Comparison of ENCODE assay signal across 9 cellular contexts in genomic region chr4:86452323-86452995, GRCh38.
A peak's percentile ranks its signal among the peaks of the same experiment; 100 is the strongest.
DNase-seq lines count a peak whose midpoint lies in the region; ATAC-seq and TF ChIP-seq lines count a peak whose summit lies in the region.
"Had no signal": no experiment of that assay in that cellular context is flagged by ENCODE, and none has a peak within 500 bp of the region (broad histone marks: within the 10 kb centered on the region; RNA-seq: fewer than 3 reads in every experiment).

No MANE protein-coding gene starts in this region.

- H3K9me3 Mint-ChIP-seq in Caco-2 (ENCODE audit: unreplicated experiment): no peaks in the 10 kb centered on the region

- H3K36me3 Mint-ChIP-seq in Caco-2 (ENCODE audit: insufficient read depth, unreplicated experiment): no peaks in the 10 kb centered on the region

- no peak for TF ChIP-seq CTCF in Caco-2 (IDR thresholded peaks at IDR 0.05; ENCODE audit: insufficient read depth in 1 of 2, low read depth in 1 of 2, low read length in 1 of 2, severe bottlenecking in 1 of 2, unreplicated experiment in 1 of 2)

- H3K79me1 ChIP-seq in trophoblast cell (ENCODE audit: low read length): peaks cover 9% of the 10 kb centered on the region

- no peaks in the 10 kb centered on the region for H3K9me2 ChIP-seq in GM23248 (ENCODE audit: insufficient read depth)

- peaks cover 1% of the 10 kb centered on the region for H3K27me3 Mint-ChIP-seq in Caco-2 (ENCODE audit: insufficient read depth, unreplicated experiment)

- POLR2A ChIA-PET in Caco-2 (lab: Charles Lee): no interaction called here

- no peaks in the 10 kb centered on the region for H3K36me3 ChIP-seq in Caco-2 (ENCODE audit: control insufficient read depth, insufficient read depth, low read length)
- no peaks in the 10 kb centered on the region for H3K36me3 ChIP-seq in SJCRH30
- H3K36me3 ChIP-seq in trophoblast cell (ENCODE audit: control insufficient read depth in 1 of 2, insufficient read depth in 2 of 2, low read length in 2 of 2): no peaks in the 10 kb centered on the region
- no peaks in the 10 kb centered on the region for H3K36me3 ChIP-seq in GM23248 (ENCODE audit: low read depth)

- intact Hi-C loops in Caco-2 (cut with micrococcal nuclease; ENCODE audit: unreplicated experiment) (no loop called here), Right ventricle myocardium superior (cut with DNase I) (no loop called here)

- peak; percentile 83 for ATAC-seq in Right ventricle myocardium superior (ENCODE audit: poor library complexity)
- no peak for ATAC-seq in stimulated activated naive CD8-positive, alpha-beta T cell treated with anti-CD3 and anti-CD28 coated beads, Interleukin-15, Interleukin-2, amounts not matched to agents 100 U/mL and 50 U/mL, for 24 hours

- H2BK120ac ChIP-seq in trophoblast cell (ENCODE audit: insufficient read depth, low read length, poor library complexity): peak overlapping the region; percentile 61

- H3K27ac ChIP-seq in SJCRH30 (peak overlapping the region; percentile 88), trophoblast cell (ENCODE audit: low read depth, low read length) (peak overlapping the region; percentile 32), GM23248 (no peak overlapping the region)

- H3K4me2 ChIP-seq in trophoblast cell (ENCODE audit: low read length) (no peak overlapping the region), GM23248 (ENCODE audit: unreplicated experiment) (no peak overlapping the region)

- no TSS peak for BruUV-seq in Caco-2 (replicated peaks; lab: Mats Ljungman, UMichigan)

- no peak overlapping the region for H3K23ac ChIP-seq in trophoblast cell (ENCODE audit: low read length)

- no peak overlapping the region for H2AK5ac ChIP-seq in trophoblast cell (ENCODE audit: low read length)

- H3K9ac ChIP-seq in trophoblast cell (ENCODE audit: low read length): no peak overlapping the region
- no peak overlapping the region for H3K9ac ChIP-seq in GM23248

- H3F3A ChIP-seq in GM23248 (ENCODE audit: insufficient read depth): no peaks in the 10 kb centered on the region

- in situ Hi-C loops in GM23248 (cut with MboI): no loop called here

- peaks cover 16% of the 10 kb centered on the region for H3K4me1 Mint-ChIP-seq in Caco-2 (ENCODE audit: low read depth, unreplicated experiment)

- peak overlapping the region; percentile 3 for H3K18ac ChIP-seq in trophoblast cell (ENCODE audit: low read length)

- H3K79me2 ChIP-seq in trophoblast cell (ENCODE audit: control insufficient read depth, insufficient read depth, low read length, poor library complexity) (no peaks in the 10 kb centered on the region), GM23248 (ENCODE audit: insufficient read depth) (no peaks in the 10 kb centered on the region)

- peak overlapping the region; percentile 74 for H2AFZ ChIP-seq in trophoblast cell (ENCODE audit: insufficient read depth, low read length, poor library complexity)
- H2AFZ ChIP-seq in GM23248: no peak overlapping the region

- no peak overlapping the region for H3K4ac ChIP-seq in trophoblast cell (ENCODE audit: low read depth, low read length)

- no peak overlapping the region for H4K12ac ChIP-seq in trophoblast cell (ENCODE audit: low read depth, low read length)

- H3K4me1 ChIP-seq in Caco-2 (no peaks in the 10 kb centered on the region), SJCRH30 (peaks cover 41% of the 10 kb centered on the region), trophoblast cell (ENCODE audit: control insufficient read depth in 1 of 2, insufficient read depth in 2 of 2, low read length in 2 of 2) (peaks cover 17 to 26% of the 10 kb centered on the region in 2 experiments), GM23248 (ENCODE audit: insufficient read depth) (peaks cover 7% of the 10 kb centered on the region; the same call in 1 of the 2 replicates)

- WGBS in trophoblast cell (ENCODE audit: extremely low coverage, insufficient coverage, insufficient read length): 100% methylated on average over 2 of the region's 13 CpGs
- 80 to 85% methylated on average over 13 of the region's 13 CpGs for WGBS in GM23248 (ENCODE audit: low coverage in 1 of 2, low lambda C conversion rate in 2 of 2, missing lambda C conversion rate in 2 of 2), 2 experiments

- no peak for DNase-seq in Caco-2
- peak; percentile 58 to 68 for DNase-seq in SJCRH30
- no peak for DNase-seq in Right ventricle myocardium superior
- DNase-seq in trophoblast cell: no peak
- DNase-seq in NCI-H524 (lab: John Stamatoyannopoulos, UW): no peak
- no peak for DNase-seq in stimulated activated naive CD8-positive, alpha-beta T cell treated with anti-CD3 and anti-CD28 coated beads, Interleukin-15, Interleukin-2, amounts not matched to agents 100 U/mL and 50 U/mL, for 24 hours
- DNase-seq in activated CD4-positive, alpha-beta T cell treated with anti-CD3 and anti-CD28 coated beads for 48 hours: no peak
- DNase-seq in GM23248: no peak
- DNase-seq: activated T-cell treated with anti-CD3 and anti-CD28 coated beads for 4 hours had no signal

- peak overlapping the region; percentile 82 for H4K8ac ChIP-seq in trophoblast cell (ENCODE audit: low read depth, low read length)

- no peaks in the 10 kb centered on the region for H3K9me3 ChIP-seq in Caco-2
- no peaks in the 10 kb centered on the region for H3K9me3 ChIP-seq in SJCRH30 (replicated peaks)
- no peaks in the 10 kb centered on the region for H3K9me3 ChIP-seq in trophoblast cell (ENCODE audit: insufficient read depth, low read depth, low read length)
- no peaks in the 10 kb centered on the region for H3K9me3 ChIP-seq in GM23248 (ENCODE audit: low read depth)

- no peaks in the 10 kb centered on the region for H4K20me1 ChIP-seq in GM23248 (ENCODE audit: insufficient read depth)

- no peak overlapping the region for H3K4me3 Mint-ChIP-seq in Caco-2 (ENCODE audit: unreplicated experiment)

- H3K27me3 ChIP-seq in Caco-2 (replicated peaks; ENCODE audit: control insufficient read depth, insufficient read depth, low read length) (no peaks in the 10 kb centered on the region), SJCRH30 (no peaks in the 10 kb centered on the region), trophoblast cell (ENCODE audit: insufficient read depth, low read length) (no peaks in the 10 kb centered on the region), GM23248 (replicated peaks; ENCODE audit: insufficient read depth) (no peaks in the 10 kb centered on the region)

- peak overlapping the region; percentile 90 for H2BK12ac ChIP-seq in trophoblast cell (ENCODE audit: low read length)

- H4K91ac ChIP-seq in trophoblast cell (ENCODE audit: low read depth, low read length): peak overlapping the region; percentile 67

- H2BK5ac ChIP-seq in trophoblast cell (ENCODE audit: low read depth, low read length, poor library complexity): no peak overlapping the region

- H3K27ac Mint-ChIP-seq in Caco-2 (ENCODE audit: unreplicated experiment): peak overlapping the region; percentile 33

- H3K4me3 ChIP-seq in Caco-2 (ENCODE audit: low read depth, low read length): no peak overlapping the region
- H3K4me3 ChIP-seq in SJCRH30: peak overlapping the region; percentile 64
- no peak overlapping the region for H3K4me3 ChIP-seq in trophoblast cell (ENCODE audit: low read depth, low read length)
- H3K4me3 ChIP-seq in GM23248: no peak overlapping the region

- H3K14ac ChIP-seq in trophoblast cell (ENCODE audit: low read length): peak overlapping the region; percentile 52

- CTCF ChIA-PET in Caco-2 (lab: Charles Lee): no interaction called here

Comparison
In these comparisons a context has a peak if more than half of its experiments do, and no peak if none do; other contexts are left out.
1. DNase-seq: peak in SJCRH30 (2 of 2); none in Caco-2 (0 of 2), Right ventricle myocardium superior (single experiment), trophoblast cell (0 of 2), NCI-H524 (0 of 2), stimulated activated naive CD8-positive, alpha-beta T cell treated with anti-CD3 and anti-CD28 coated beads, Interleukin-15, Interleukin-2, amounts not matched to agents 100 U/mL and 50 U/mL, for 24 hours (single experiment), activated CD4-positive, alpha-beta T cell treated with anti-CD3 and anti-CD28 coated beads for 48 hours (single experiment) and GM23248 (single experiment).